In the genomic region with DNA sequence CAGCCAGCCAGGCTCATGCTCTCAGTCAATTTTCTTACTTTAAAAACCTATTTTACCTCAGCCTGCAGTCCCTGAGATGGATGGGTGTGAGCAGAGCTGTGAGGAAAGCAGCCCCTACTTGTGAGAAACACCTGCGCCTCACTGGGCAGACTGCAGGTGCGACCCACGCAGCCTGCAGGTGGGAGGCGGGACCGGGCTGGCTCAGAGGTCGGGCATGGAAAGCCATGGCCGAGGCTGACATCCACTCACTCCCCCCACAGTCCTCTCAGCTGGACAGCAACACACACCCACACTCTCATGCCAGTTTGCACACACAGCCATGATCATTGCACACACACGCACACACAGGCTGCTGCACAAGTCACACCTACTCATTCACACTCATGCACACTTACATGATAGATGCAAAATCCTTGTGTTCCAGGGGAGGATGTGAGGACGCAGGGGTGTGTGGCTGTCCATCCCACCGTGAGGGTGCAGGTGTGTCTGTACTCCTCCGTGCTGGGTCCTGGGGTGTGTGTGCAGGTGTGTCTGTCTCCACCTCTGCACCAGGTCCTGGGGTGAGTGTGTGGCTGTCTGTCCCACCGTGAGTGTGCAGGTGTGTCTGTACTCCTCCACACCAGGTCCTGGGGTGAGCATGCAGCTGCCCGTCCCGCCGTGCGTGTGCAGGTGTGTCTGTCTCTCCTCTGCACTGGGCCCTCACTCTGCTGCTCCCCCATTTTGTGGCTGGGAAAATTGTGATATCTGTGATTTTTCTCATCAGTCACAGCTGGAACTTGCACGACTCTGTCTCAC, we compare ENCODE assay signal across 19 cellular contexts.
DNase-seq lines count a peak whose midpoint lies in the region; ATAC-seq and TF ChIP-seq lines count a peak whose summit lies in the region.
"Had no signal": no experiment of that assay in that cellular context is flagged by ENCODE, and none has a peak within 500 bp of the region (broad histone marks: within the 10 kb centered on the region; RNA-seq: fewer than 3 reads in every experiment).

No MANE protein-coding gene starts in this region.

- peaks cover 13% of the 10 kb centered on the region for H3K4me1 Mint-ChIP-seq in activated CD8-positive, alpha-beta memory T cell treated with anti-CD3 and anti-CD28 coated beads, Interleukin-2, amount 10 ng/mL, durations not matched to agents 7 days and 5 days

- CTCF ChIA-PET in activated CD8-positive, alpha-beta memory T cell treated with anti-CD3 and anti-CD28 coated beads, Interleukin-2, amount 10 ng/mL, durations not matched to agents 7 days and 5 days (lab: Charles Lee): interaction anchor here (2.2 kb wide), 1 partner anchor 85 kb away, joined by 7 read pairs; no protein-coding TSS in a partner anchor

- no peak for ATAC-seq in left lung
- no peak for ATAC-seq in activated CD8-positive, alpha-beta memory T cell treated with anti-CD3 and anti-CD28 coated beads, Interleukin-2, amount 10 ng/mL, durations not matched to agents 7 days and 5 days
- ATAC-seq: K562 had no signal

- 68 to 82% methylated on average over 17 of the region's 17 CpGs for WGBS in sigmoid colon, 2 donors

- no peak for TF ChIP-seq POLR2A in sigmoid colon (IDR thresholded peaks at IDR 0.05)

- no peak for TF ChIP-seq EP300 in sigmoid colon (IDR thresholded peaks at IDR 0.05)

- no peaks in the 10 kb centered on the region for H3K36me3 Mint-ChIP-seq in activated CD8-positive, alpha-beta memory T cell treated with anti-CD3 and anti-CD28 coated beads, Interleukin-2, amount 10 ng/mL, durations not matched to agents 7 days and 5 days

- peak; percentile 23 for DNase-seq in NCI-H146 (lab: John Stamatoyannopoulos, UW)
- DNase-seq in NCI-H146 treated with DMSO at 0.1 percent for 48 hours (lab: John Stamatoyannopoulos, UW; ENCODE audit: unreplicated experiment): no peak
- DNase-seq in NCI-H69 (lab: John Stamatoyannopoulos, UW): peak; percentile 1
- peak; percentile 22 to 63 for DNase-seq in left lung
- peak; percentile 33 for DNase-seq in sigmoid colon
- no peak for DNase-seq in activated CD8-positive, alpha-beta memory T cell treated with anti-CD3 and anti-CD28 coated beads, Interleukin-2, amount 10 ng/mL, durations not matched to agents 7 days and 5 days
- no peak for DNase-seq in NCI-H2081 (lab: John Stamatoyannopoulos, UW)
- no peak for DNase-seq in GF-D8 (lab: John Stamatoyannopoulos, UW)
- DNase-seq: CD8-positive, alpha-beta memory T cell; DND-41; GDM1; NCI-H1436 treated with DMSO at 0.1 percent for 48 hours; NCI-H2171 treated with DMSO at 0.1 percent for 48 hours; NCI-H82; SIG-M5 had no signal

- H3K4me3 Mint-ChIP-seq in activated CD8-positive, alpha-beta memory T cell treated with anti-CD3 and anti-CD28 coated beads, Interleukin-2, amount 10 ng/mL, durations not matched to agents 7 days and 5 days: no peak overlapping the region
- H3K4me3 Mint-ChIP-seq: CD8-positive, alpha-beta memory T cell had no signal

- H3K4me1 ChIP-seq in left lung (no peaks in the 10 kb centered on the region), sigmoid colon (no peaks in the 10 kb centered on the region)
- H3K4me1 ChIP-seq: Peyer's patch had no signal

- TF ChIP-seq CTCF in left lung (IDR thresholded peaks at IDR 0.05) (no peak), sigmoid colon (IDR thresholded peaks at IDR 0.05) (no peak)

- intact Hi-C loops in left lung (cut with DNase I) (no loop called here), sigmoid colon (cut with DNase I) (no loop called here)

- H3K27ac Mint-ChIP-seq in activated CD8-positive, alpha-beta memory T cell treated with anti-CD3 and anti-CD28 coated beads, Interleukin-2, amount 10 ng/mL, durations not matched to agents 7 days and 5 days: no peak overlapping the region

- no peak overlapping the region for H3K4me3 ChIP-seq in left lung
- no peak overlapping the region for H3K4me3 ChIP-seq in sigmoid colon
- H3K4me3 ChIP-seq: HAP-1, K562, Peyer's patch had no signal

- H3K27me3 ChIP-seq in left lung (peaks cover 0 to 86% of the 10 kb centered on the region in 2 donors), sigmoid colon (peaks cover 2 to 28% (median 5%) of the 10 kb centered on the region in 3 donors)
- H3K27me3 ChIP-seq: Peyer's patch had no signal

- H3K27ac ChIP-seq in left lung (no peak overlapping the region), sigmoid colon (no peak overlapping the region)
- H3K27ac ChIP-seq: 22Rv1, Peyer's patch had no signal

- H3K36me3 ChIP-seq in left lung: no peaks in the 10 kb centered on the region
- no peaks in the 10 kb centered on the region for H3K36me3 ChIP-seq in sigmoid colon
- H3K36me3 ChIP-seq: HAP-1, Peyer's patch had no signal

- no peaks in the 10 kb centered on the region for H3K9me3 Mint-ChIP-seq in activated CD8-positive, alpha-beta memory T cell treated with anti-CD3 and anti-CD28 coated beads, Interleukin-2, amount 10 ng/mL, durations not matched to agents 7 days and 5 days (ENCODE audit: low read depth)
- H3K9me3 Mint-ChIP-seq: CD8-positive, alpha-beta memory T cell had no signal

- H3K9me3 ChIP-seq in left lung (no peaks in the 10 kb centered on the region), sigmoid colon (no peaks in the 10 kb centered on the region)
- H3K9me3 ChIP-seq: HAP-1, Peyer's patch had no signal

- peaks cover 54% of the 10 kb centered on the region for H3K27me3 Mint-ChIP-seq in activated CD8-positive, alpha-beta memory T cell treated with anti-CD3 and anti-CD28 coated beads, Interleukin-2, amount 10 ng/mL, durations not matched to agents 7 days and 5 days

Comparison
In these comparisons a context has a peak if more than half of its experiments do, and no peak if none do; other contexts are left out.
1. DNase-seq: peak in NCI-H146 (single experiment), NCI-H69 (single experiment), left lung (2 of 2) and sigmoid colon (single experiment); none in NCI-H146 treated with DMSO at 0.1 percent for 48 hours (single experiment), activated CD8-positive, alpha-beta memory T cell treated with anti-CD3 and anti-CD28 coated beads, Interleukin-2, amount 10 ng/mL, durations not matched to agents 7 days and 5 days (single experiment), NCI-H2081 (0 of 2) and GF-D8 (single experiment).